19 cellular contexts compared by ENCODE assay signal in the genomic region with DNA sequence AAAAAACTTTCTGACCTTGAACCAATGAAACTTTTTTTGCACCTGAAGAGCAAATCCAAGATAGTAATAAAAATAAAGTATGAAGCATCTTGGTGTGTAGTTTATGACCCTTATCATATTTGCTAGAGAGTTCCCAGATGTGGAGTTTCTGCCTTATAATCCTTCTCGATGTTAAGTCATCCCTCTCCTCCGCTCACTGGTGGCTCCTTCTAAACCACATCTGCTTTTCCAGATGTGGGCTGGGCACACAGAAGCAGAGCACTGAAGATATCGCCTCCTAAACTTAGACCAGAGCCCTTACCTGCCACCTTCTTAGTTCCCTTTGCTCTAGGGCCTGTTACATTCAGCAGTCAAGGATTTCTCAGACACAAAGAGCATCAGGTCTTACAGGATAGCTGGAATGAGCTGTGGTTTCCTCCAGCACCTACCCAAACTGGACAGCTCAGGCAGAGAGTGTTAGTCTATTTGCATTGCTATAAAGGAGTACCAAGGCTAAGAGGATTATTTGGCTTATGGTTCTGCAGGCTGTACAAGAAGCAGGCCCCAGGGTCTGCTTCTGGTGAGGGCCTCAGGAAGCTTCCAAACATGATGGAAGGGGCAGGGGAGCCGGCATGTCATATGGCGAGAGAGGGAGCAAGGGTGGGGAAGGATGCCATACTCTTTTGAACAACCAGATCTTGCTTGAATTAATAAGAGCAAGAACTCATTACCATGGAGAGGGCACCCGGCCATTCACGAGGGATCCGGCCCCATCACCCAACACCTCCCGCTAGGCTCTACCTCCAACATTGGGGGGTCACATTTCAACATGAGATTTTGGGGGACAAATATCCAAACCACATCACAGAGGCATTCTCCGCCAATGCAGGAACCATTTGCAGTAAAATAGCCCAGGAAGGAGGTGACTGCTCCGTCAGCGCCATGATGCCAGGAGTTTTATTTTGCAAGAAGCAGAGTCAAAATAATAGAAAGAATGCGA.
DNase-seq lines count a peak whose midpoint lies in the region; TF ChIP-seq lines count a peak whose summit lies in the region.
"Had no signal": no experiment of that assay in that cellular context is flagged by ENCODE, and none has a peak within 500 bp of the region (broad histone marks: within the 10 kb centered on the region; RNA-seq: fewer than 3 reads in every experiment).

No MANE protein-coding gene starts in this region.

- intact Hi-C loops in MCF 10A (cut with micrococcal nuclease) (no loop called here), esophagus squamous epithelium (cut with DNase I) (no loop called here)

- H3K36me3 Mint-ChIP-seq in MCF 10A (ENCODE audit: insufficient read depth, unreplicated experiment) (peaks cover 13% of the 10 kb centered on the region), chondrocyte (ENCODE audit: low read depth) (peaks cover 5% of the 10 kb centered on the region)
- H3K36me3 Mint-ChIP-seq: CD4-positive, CD25-positive, alpha-beta regulatory T cell had no signal

- whole genome bisulfite sequencing in esophagus squamous epithelium, 2 donors = 85 to 86% methylated on average over 13 of the region's 13 CpGs

- H3K4me1 Mint-ChIP-seq in MCF 10A (ENCODE audit: insufficient read depth, unreplicated experiment) (no peaks in the 10 kb centered on the region), chondrocyte (ENCODE audit: low read depth) (peaks cover 2% of the 10 kb centered on the region)
- H3K4me1 Mint-ChIP-seq: B cell; CD4-positive, CD25-positive, alpha-beta regulatory T cell had no signal

- peaks cover 0 to 15% (median 0%) of the 10 kb centered on the region in 4 donors for H3K27me3 ChIP-seq in esophagus squamous epithelium

- no peak for TF ChIP-seq POLR2A in esophagus squamous epithelium (IDR thresholded peaks at IDR 0.05)

- TF ChIP-seq CTCF in MCF 10A (IDR thresholded peaks at IDR 0.05; ENCODE audit: unreplicated experiment) (no peak), chondrocyte (IDR thresholded peaks at IDR 0.05) (no peak), esophagus squamous epithelium (IDR thresholded peaks at IDR 0.05) (no peak)

- in situ Hi-C loops in T47D (cut with HindIII; ENCODE audit: low pct_unique_long_range_greater_than_20kb, low sequenced_read_pairs) = no loop called here

- H3K27ac Mint-ChIP-seq in MCF 10A (ENCODE audit: low read depth, unreplicated experiment) (no peak overlapping the region), chondrocyte (ENCODE audit: unreplicated experiment) (no peak overlapping the region)
- H3K27ac Mint-ChIP-seq: B cell; CD4-positive, CD25-positive, alpha-beta regulatory T cell; H9 had no signal

- POLR2A ChIA-PET in MCF 10A (lab: Yijun Ruan, JAX) = no interaction called here

- H3K36me3 ChIP-seq in esophagus squamous epithelium = no peaks in the 10 kb centered on the region

- no peak overlapping the region for H3K4me3 ChIP-seq in esophagus squamous epithelium

- no TSS peak for BruUV-seq in MCF 10A (replicated peaks; lab: Mats Ljungman, UMichigan)

- CTCF ChIA-PET in MCF 10A (lab: Yijun Ruan, JAX) = no interaction called here

- peaks cover 18% of the 10 kb centered on the region for H3K27me3 Mint-ChIP-seq in MCF 10A (ENCODE audit: insufficient read depth, unreplicated experiment)
- H3K27me3 Mint-ChIP-seq in chondrocyte (ENCODE audit: low read depth) = peaks cover 21% of the 10 kb centered on the region

- peak; percentile 20 to 69 for DNase-seq in T47D (ENCODE audit: low read depth in 1 of 2, low spot score in 1 of 2)
- no peak for DNase-seq in MCF 10A (ENCODE audit: unreplicated experiment)
- DNase-seq in chondrocyte (ENCODE audit: low spot score) = peak; percentile 34
- DNase-seq in left kidney (ENCODE audit: low read depth, low spot score) = peak; percentile 45
- DNase-seq in DMS153 treated with DMSO at 0.1 percent for 48 hours (lab: John Stamatoyannopoulos, UW; ENCODE audit: unreplicated experiment) = no peak
- DNase-seq in NCI-H524 treated with DMSO at 0.1 percent for 48 hours (lab: John Stamatoyannopoulos, UW) = no peak
- no peak for DNase-seq in iPS-NIHi7 (ENCODE audit: extremely low spot score)
- no peak for DNase-seq in esophagus squamous epithelium (lab: John Stamatoyannopoulos, UW)
- DNase-seq: CD4-positive, CD25-positive, alpha-beta regulatory T cell; COR-L47; DMS 273 treated with DMSO at 0.1 percent for 48 hours; H9; IMR-90; NCI-H1105; NCI-H2081 treated with DMSO at 0.1 percent for 48 hours; NCI-H748 treated with DMSO at 0.1 percent for 48 hours; SHP77 had no signal

- no peaks in the 10 kb centered on the region for H3K9me3 ChIP-seq in esophagus squamous epithelium

- H3K4me3 Mint-ChIP-seq in MCF 10A (ENCODE audit: unreplicated experiment) (no peak overlapping the region), chondrocyte (ENCODE audit: unreplicated experiment) (no peak overlapping the region)
- H3K4me3 Mint-ChIP-seq: B cell; CD4-positive, CD25-positive, alpha-beta regulatory T cell; H9 had no signal

- peaks cover 0 to under 1% (median 0%) of the 10 kb centered on the region in 3 donors for H3K4me1 ChIP-seq in esophagus squamous epithelium

- H3K9me3 Mint-ChIP-seq in MCF 10A (ENCODE audit: unreplicated experiment) = peaks cover 16% of the 10 kb centered on the region
- peaks cover 7% of the 10 kb centered on the region for H3K9me3 Mint-ChIP-seq in chondrocyte (ENCODE audit: low read depth)
- H3K9me3 Mint-ChIP-seq: CD4-positive, CD25-positive, alpha-beta regulatory T cell had no signal

- H3K27ac ChIP-seq in esophagus squamous epithelium = no peak overlapping the region
- H3K27ac ChIP-seq: HL-60 had no signal

Comparison
In these comparisons a context has a peak if more than half of its experiments do, and no peak if none do; other contexts are left out.
1. DNase-seq: peak in T47D (2 of 2), chondrocyte (single experiment) and left kidney (single experiment); none in MCF 10A (single experiment), DMS153 treated with DMSO at 0.1 percent for 48 hours (single experiment), NCI-H524 treated with DMSO at 0.1 percent for 48 hours (single experiment), iPS-NIHi7 (single experiment) and esophagus squamous epithelium (single experiment).